22 cellular contexts compared by ENCODE assay signal in the genomic region with DNA sequence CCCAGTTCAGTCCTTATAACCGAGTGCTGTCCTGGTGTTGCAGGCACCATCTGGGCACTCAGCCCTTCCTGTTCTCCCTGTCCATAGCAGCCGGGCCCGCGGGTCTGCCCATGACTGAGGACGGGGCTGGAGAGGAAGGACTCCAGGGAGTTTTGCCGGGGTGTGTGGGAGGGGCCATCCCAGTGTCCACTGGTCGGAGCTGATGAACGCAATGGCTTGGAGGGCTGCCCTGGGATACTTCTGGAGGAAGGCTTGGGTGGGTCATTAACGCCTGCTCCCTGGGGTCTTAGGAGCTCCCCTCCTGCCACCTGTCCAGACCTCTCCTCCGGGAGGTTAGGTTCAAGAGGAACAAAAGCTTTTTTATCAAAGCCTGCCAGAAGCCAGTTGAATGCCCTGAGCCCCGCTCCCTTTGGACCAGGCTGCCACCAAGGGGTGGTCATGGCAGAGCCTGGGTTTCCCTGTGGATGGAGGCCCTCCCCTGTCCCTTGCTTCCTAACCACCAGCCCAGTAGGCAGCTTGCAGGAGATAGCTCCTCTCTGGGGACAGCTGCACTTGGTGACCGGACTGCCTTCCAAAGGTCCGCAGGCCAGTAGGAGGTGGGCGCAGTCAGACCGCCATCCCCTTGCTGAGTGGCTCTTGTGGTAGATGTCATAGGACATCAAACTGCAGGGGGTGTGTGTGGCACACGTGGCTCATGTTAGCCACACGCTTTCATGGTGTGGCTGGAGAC.
DNase-seq lines count a peak whose midpoint lies in the region; ATAC-seq and TF ChIP-seq lines count a peak whose summit lies in the region.
"Had no signal": no experiment of that assay in that cellular context is flagged by ENCODE, and none has a peak within 500 bp of the region (broad histone marks: within the 10 kb centered on the region; RNA-seq: fewer than 3 reads in every experiment).

No MANE protein-coding gene starts in this region.

- peak; percentile 3 for DNase-seq in activated T-cell treated with anti-CD3 and anti-CD28 coated beads, Interleukin-2, amount 50 U/mL, for 4 hours
- DNase-seq in activated T-cell treated with anti-CD3 and anti-CD28 coated beads for 4 hours (no peak), Right ventricle myocardium inferior (ENCODE audit: missing footprints) (peak; percentile 44), natural killer cell (peak; percentile 8), transverse colon (peak; percentile 3), hepatocyte (ENCODE audit: low spot score) (no peak), NCI-H82 treated with DMSO at 0.1 percent for 48 hours (lab: John Stamatoyannopoulos, UW; ENCODE audit: unreplicated experiment) (no peak)
- DNase-seq in activated CD4-positive, alpha-beta T cell treated with anti-CD3 and anti-CD28 coated beads, Interleukin-2, amount 50 U/mL, for 4 hours, result no peak
- DNase-seq: CD4-positive, CD25-positive, alpha-beta regulatory T cell; DMS153; erythroblast; GF-D8; KG1; MV-4-11; naive B cell; NCI-H2107; OCI-M1 had no signal

- no peak for ATAC-seq in activated T-cell treated with anti-CD3 and anti-CD28 coated beads, Interleukin-2, amount 50 U/mL, for 4 hours
- no peak for ATAC-seq in Right ventricle myocardium inferior
- no peak for ATAC-seq in natural killer cell
- ATAC-seq: activated CD4-positive, CD25-positive, alpha-beta regulatory T cell treated with anti-CD3 and anti-CD28 coated beads, Interleukin-2, amount 50 U/mL, for 24 hours; stimulated activated memory B cell treated with anti-CD40 and anti-IgM and Interleukin-4, amounts not matched to agents 10 μg/mL and 1 μg/mL and 100 μg/mL, for 72 hours had no signal

- H3K4me1 ChIP-seq in transverse colon (no peaks in the 10 kb centered on the region), hepatocyte (ENCODE audit: insufficient read depth) (no peaks in the 10 kb centered on the region)
- H3K4me1 ChIP-seq: SJSA1 had no signal

- H3K9me3 ChIP-seq in transverse colon (no peaks in the 10 kb centered on the region), hepatocyte (ENCODE audit: low read depth) (no peaks in the 10 kb centered on the region)

- 89% methylated on average over 17 of the region's 17 CpGs; no CpG with 5 or more reads in 1 of the 2 donors for WGBS in transverse colon (ENCODE audit: low coverage in 1 of 2), 2 donors
- 94% methylated on average over 13 of the region's 17 CpGs for WGBS in hepatocyte (ENCODE audit: low lambda C conversion rate, missing lambda C conversion rate)

- no peaks in the 10 kb centered on the region for H3K9me2 ChIP-seq in hepatocyte (replicated peaks; ENCODE audit: insufficient read depth)

- in situ Hi-C loops in transverse colon (cut with MboI; ENCODE audit: low pct_ligation_motif_present in 1 of 4, low pct_unique_long_range_greater_than_20kb in 1 of 4, low sequenced_read_pairs in 3 of 4), result no loop called here

- no peak overlapping the region for H3K4me3 Mint-ChIP-seq in activated T-cell treated with anti-CD3 and anti-CD28 coated beads, Interleukin-2, amount 50 U/mL, for 4 hours
- H3K4me3 Mint-ChIP-seq in natural killer cell, result no peak overlapping the region
- H3K4me3 Mint-ChIP-seq: CD4-positive, CD25-positive, alpha-beta regulatory T cell; dendritic cell treated with granulocyte-macrophage colony-stimulating factor and Interleukin-4, amounts not matched to agents 40 ng/mL and 50 ng/mL, for 4 days; naive B cell; stimulated activated memory B cell treated with anti-CD40 and anti-IgM and Interleukin-4, amounts not matched to agents 10 μg/mL and 1 μg/mL and 100 μg/mL, for 72 hours had no signal

- no peaks in the 10 kb centered on the region for H3K27me3 Mint-ChIP-seq in activated T-cell treated with anti-CD3 and anti-CD28 coated beads, Interleukin-2, amount 50 U/mL, for 4 hours (ENCODE audit: low read depth)
- no peaks in the 10 kb centered on the region for H3K27me3 Mint-ChIP-seq in natural killer cell (ENCODE audit: low read depth in 2 of 2)
- H3K27me3 Mint-ChIP-seq: CD4-positive, CD25-positive, alpha-beta regulatory T cell; dendritic cell treated with granulocyte-macrophage colony-stimulating factor and Interleukin-4, amounts not matched to agents 40 ng/mL and 50 ng/mL, for 4 days; naive B cell; stimulated activated memory B cell treated with anti-CD40 and anti-IgM and Interleukin-4, amounts not matched to agents 10 μg/mL and 1 μg/mL and 100 μg/mL, for 72 hours had no signal

- no peaks in the 10 kb centered on the region for H3K4me1 Mint-ChIP-seq in activated T-cell treated with anti-CD3 and anti-CD28 coated beads, Interleukin-2, amount 50 U/mL, for 4 hours (ENCODE audit: low read depth)
- H3K4me1 Mint-ChIP-seq in natural killer cell, result no peaks in the 10 kb centered on the region
- H3K4me1 Mint-ChIP-seq: CD4-positive, CD25-positive, alpha-beta regulatory T cell; naive B cell; stimulated activated memory B cell treated with anti-CD40 and anti-IgM and Interleukin-4, amounts not matched to agents 10 μg/mL and 1 μg/mL and 100 μg/mL, for 72 hours had no signal

- no peaks in the 10 kb centered on the region for H3K27me3 ChIP-seq in transverse colon
- no peaks in the 10 kb centered on the region for H3K27me3 ChIP-seq in hepatocyte
- H3K27me3 ChIP-seq: SJSA1 had no signal

- H3K79me2 ChIP-seq in hepatocyte, result no peaks in the 10 kb centered on the region

- H4K20me1 ChIP-seq in hepatocyte (ENCODE audit: insufficient read depth, poor library complexity, severe bottlenecking), result no peaks in the 10 kb centered on the region

- no peak for TF ChIP-seq EP300 in transverse colon (IDR thresholded peaks at IDR 0.05; ENCODE audit: low read depth)

- intact Hi-C loops in Right ventricle myocardium inferior (cut with DNase I), result no loop called here
- intact Hi-C loops in natural killer cell (cut with micrococcal nuclease), result no loop called here
- intact Hi-C loops in transverse colon (cut with DNase I; ENCODE audit: low total_unique reads), result no loop called here

- no peak overlapping the region for H2AFZ ChIP-seq in hepatocyte

- TF ChIP-seq CTCF in natural killer cell (IDR thresholded peaks at IDR 0.05), result no peak
- no peak for TF ChIP-seq CTCF in transverse colon (IDR thresholded peaks at IDR 0.05)
- TF ChIP-seq CTCF in hepatocyte (IDR thresholded peaks at IDR 0.05; ENCODE audit: poor library complexity), result no peak

- H3K36me3 Mint-ChIP-seq in activated T-cell treated with anti-CD3 and anti-CD28 coated beads, Interleukin-2, amount 50 U/mL, for 4 hours (ENCODE audit: insufficient read depth), result peaks cover 6% of the 10 kb centered on the region
- no peaks in the 10 kb centered on the region for H3K36me3 Mint-ChIP-seq in natural killer cell
- H3K36me3 Mint-ChIP-seq: naive B cell; stimulated activated memory B cell treated with anti-CD40 and anti-IgM and Interleukin-4, amounts not matched to agents 10 μg/mL and 1 μg/mL and 100 μg/mL, for 72 hours had no signal

- H3K4me3 ChIP-seq in transverse colon, result no peak overlapping the region
- H3K4me3 ChIP-seq in hepatocyte, result no peak overlapping the region
- H3K4me3 ChIP-seq: lung, SJSA1 had no signal

- H3K4me2 ChIP-seq in hepatocyte, result no peak overlapping the region

- no peaks in the 10 kb centered on the region for H3K36me3 ChIP-seq in transverse colon
- H3K36me3 ChIP-seq in hepatocyte (replicated peaks; ENCODE audit: insufficient read depth, low read depth), result no peaks in the 10 kb centered on the region
- H3K36me3 ChIP-seq: SJSA1 had no signal

- no peak for TF ChIP-seq POLR2A in transverse colon (IDR thresholded peaks at IDR 0.05)

- H3K27ac Mint-ChIP-seq in natural killer cell, result no peak overlapping the region
- H3K27ac Mint-ChIP-seq: CD4-positive, CD25-positive, alpha-beta regulatory T cell; dendritic cell treated with granulocyte-macrophage colony-stimulating factor and Interleukin-4, amounts not matched to agents 40 ng/mL and 50 ng/mL, for 4 days; naive B cell; stimulated activated memory B cell treated with anti-CD40 and anti-IgM and Interleukin-4, amounts not matched to agents 10 μg/mL and 1 μg/mL and 100 μg/mL, for 72 hours had no signal

- H3K27ac ChIP-seq in transverse colon (no peak overlapping the region), hepatocyte (no peak overlapping the region)
- H3K27ac ChIP-seq: SJSA1 had no signal

- H3K9me3 Mint-ChIP-seq in activated T-cell treated with anti-CD3 and anti-CD28 coated beads, Interleukin-2, amount 50 U/mL, for 4 hours, result peaks cover 3% of the 10 kb centered on the region
- no peaks in the 10 kb centered on the region for H3K9me3 Mint-ChIP-seq in natural killer cell
- H3K9me3 Mint-ChIP-seq: dendritic cell treated with granulocyte-macrophage colony-stimulating factor and Interleukin-4, amounts not matched to agents 40 ng/mL and 50 ng/mL, for 4 days had no signal

Comparison
In these comparisons a context has a peak if more than half of its experiments do, and no peak if none do; other contexts are left out.
1. DNase-seq: peak in activated T-cell treated with anti-CD3 and anti-CD28 coated beads, Interleukin-2, amount 50 U/mL, for 4 hours (single experiment), Right ventricle myocardium inferior (single experiment), natural killer cell (single experiment) and transverse colon (single experiment); none in activated T-cell treated with anti-CD3 and anti-CD28 coated beads for 4 hours (single experiment), hepatocyte (single experiment), activated CD4-positive, alpha-beta T cell treated with anti-CD3 and anti-CD28 coated beads, Interleukin-2, amount 50 U/mL, for 4 hours (0 of 2) and NCI-H82 treated with DMSO at 0.1 percent for 48 hours (single experiment).